In the genomic region with DNA sequence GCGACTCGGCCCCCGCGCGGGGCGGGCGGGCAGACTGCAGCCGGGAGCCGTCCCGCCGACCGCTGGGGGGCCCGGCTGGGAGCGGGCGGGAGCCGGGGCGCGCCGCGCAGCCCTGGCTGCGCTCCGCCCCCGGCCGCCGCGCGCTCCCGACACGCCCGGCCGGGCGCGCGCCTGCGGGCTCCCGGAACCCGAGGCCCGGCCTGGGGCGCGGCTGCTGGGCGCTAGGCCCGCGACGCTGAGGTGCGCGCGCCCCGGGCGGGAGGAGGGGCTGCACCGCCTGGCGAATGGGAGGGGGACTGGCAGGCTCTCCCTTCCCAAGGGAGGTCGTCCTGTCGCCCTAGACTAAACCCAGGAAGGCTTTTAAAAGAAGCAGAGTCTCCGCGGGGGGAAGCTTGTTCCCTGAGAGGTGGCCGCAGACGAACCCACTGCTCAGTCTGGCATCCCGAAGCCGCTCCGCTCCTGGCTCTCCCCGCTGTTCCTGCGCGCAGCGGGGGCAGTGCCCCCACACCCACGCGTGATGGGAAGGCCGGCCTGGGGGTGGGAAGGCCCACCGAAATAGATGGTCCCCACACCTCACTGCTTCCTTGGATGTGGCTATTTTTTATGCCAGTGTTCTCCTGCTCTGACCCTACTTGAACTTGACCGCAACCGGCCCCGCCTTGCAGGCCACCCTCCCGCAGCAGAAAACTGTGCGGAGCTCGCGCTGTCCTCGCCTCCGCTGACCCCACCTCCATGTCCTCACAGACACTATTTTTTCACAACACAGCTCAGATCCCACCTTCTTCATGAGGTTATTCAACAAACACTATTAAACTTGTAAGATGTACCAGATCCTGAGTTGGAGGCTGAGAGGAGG, we compare ENCODE assay signal across 8 cellular contexts. TPM values are rescaled to one million over a fixed set of nuclear protein-coding genes. Genes with fewer than 3 reads are reported as not detected.
DNase-seq lines count a peak whose midpoint lies in the region; ATAC-seq and TF ChIP-seq lines count a peak whose summit lies in the region.

A gene with protein sequence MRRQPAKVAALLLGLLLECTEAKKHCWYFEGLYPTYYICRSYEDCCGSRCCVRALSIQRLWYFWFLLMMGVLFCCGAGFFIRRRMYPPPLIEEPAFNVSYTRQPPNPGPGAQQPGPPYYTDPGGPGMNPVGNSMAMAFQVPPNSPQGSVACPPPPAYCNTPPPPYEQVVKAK (minus strand): TSS at position 125 of the 856 bp plus-strand sequence. CDS start 178 bp downstream, outside the sequence.

- peak within 1 kb of the TSS; percentile 95 for H3K18ac ChIP-seq in neuronal stem cell (ENCODE audit: low read length)

- H3K4ac ChIP-seq in neuronal stem cell (ENCODE audit: low read length): no peak within 1 kb of the TSS

- no peaks in the 10 kb centered on the region for H3K27me3 Mint-ChIP-seq in activated naive CD8-positive, alpha-beta T cell

- H2BK12ac ChIP-seq in neuronal stem cell (ENCODE audit: low read length): no peak within 1 kb of the TSS

- DNase-seq in Daoy (ENCODE audit: low read depth) (peak; percentile 91), KG1 (lab: John Stamatoyannopoulos, UW) (peak; percentile 63), SJSA1 (ENCODE audit: low read depth in 1 of 2, low spot score in 2 of 2) (peak; percentile 60 to 74), globus pallidus (ENCODE audit: low spot score) (peak; percentile 68), neuronal stem cell (ENCODE audit: low spot score) (peak; percentile 68), transverse colon (peak; percentile 70)

- no peak within 1 kb of the TSS for H4K91ac ChIP-seq in neuronal stem cell (ENCODE audit: low read depth, low read length, poor library complexity)

- peaks cover 55% of the 10 kb centered on the region for H3K4me1 Mint-ChIP-seq in activated naive CD8-positive, alpha-beta T cell (ENCODE audit: low read depth)

- no peak for TF ChIP-seq POLR2A in transverse colon (IDR thresholded peaks at IDR 0.05)

- peaks cover 27% of the 10 kb centered on the region for H3K36me3 ChIP-seq in SJSA1
- H3K36me3 ChIP-seq in neuronal stem cell (replicated peaks in 1 of 2; ENCODE audit: control insufficient read depth in 2 of 2, insufficient read depth in 2 of 2, low read length in 2 of 2): peaks cover 0 to 3% of the 10 kb centered on the region in 2 donors
- no peaks in the 10 kb centered on the region for H3K36me3 ChIP-seq in transverse colon

- peak within 1 kb of the TSS; percentile 97 for H3K27ac Mint-ChIP-seq in activated naive CD8-positive, alpha-beta T cell

- H2AFZ ChIP-seq in neuronal stem cell (ENCODE audit: low read length): peak within 1 kb of the TSS; percentile 98

- WGBS in neuronal stem cell (ENCODE audit: extremely low coverage in 2 of 2, insufficient read length in 2 of 2, insufficient replicate concordance in 1 of 2), 2 donors: no CpG with 5 or more reads among the region's 77 CpGs
- WGBS in transverse colon (ENCODE audit: low coverage in 1 of 2), 2 donors: 1% methylated on average over 51 of the region's 77 CpGs; no CpG with 5 or more reads in 1 of the 2 donors

- peak within 1 kb of the TSS; percentile 29 for H3K23ac ChIP-seq in neuronal stem cell (ENCODE audit: low read depth, low read length, poor library complexity)

- peak within 1 kb of the TSS; percentile 26 for H2BK15ac ChIP-seq in neuronal stem cell (ENCODE audit: low read length)

- peak within 1 kb of the TSS; percentile 77 for H3K4me2 ChIP-seq in neuronal stem cell (ENCODE audit: insufficient read depth, low read length, poor library complexity, severe bottlenecking)

- no peaks in the 10 kb centered on the region for H3K79me1 ChIP-seq in neuronal stem cell (ENCODE audit: low read depth, low read length)

- H3K27me3 ChIP-seq in SJSA1 (replicated peaks): no peaks in the 10 kb centered on the region
- H3K27me3 ChIP-seq in neuronal stem cell (ENCODE audit: control insufficient read depth in 3 of 3, insufficient read depth in 3 of 3, low read depth in 1 of 3, low read length in 3 of 3): peaks cover 2 to 18% (median 17%) of the 10 kb centered on the region in 3 experiments
- H3K27me3 ChIP-seq in transverse colon: no peaks in the 10 kb centered on the region

- intact Hi-C loops in transverse colon (cut with DNase I; ENCODE audit: low total_unique reads): no loop called here

- ATAC-seq in GM21723 (IDR thresholded peaks at IDR 0.05; ENCODE audit: unreplicated experiment): peak; percentile 53

- 0 out of 2 replicates have a peak, but pooled peaks cover 3% of the 10 kb centered on the region for H3K9me3 ChIP-seq in SJSA1 (replicated peaks)
- H3K9me3 ChIP-seq in neuronal stem cell (replicated peaks in 1 of 2; ENCODE audit: control insufficient read depth in 2 of 2, insufficient read depth in 1 of 2, low read depth in 1 of 2, low read length in 2 of 2): peaks cover 0 to 4% of the 10 kb centered on the region in 2 donors
- H3K9me3 ChIP-seq in transverse colon: no peaks in the 10 kb centered on the region

- peaks cover 46% of the 10 kb centered on the region for H3K4me1 ChIP-seq in SJSA1 (replicated peaks)
- H3K4me1 ChIP-seq in neuronal stem cell (ENCODE audit: control insufficient read depth in 2 of 2, insufficient read depth in 1 of 2, low read depth in 1 of 2, low read length in 2 of 2): peaks cover 6 to 21% of the 10 kb centered on the region in 2 donors
- peaks cover 20 to 51% (median 39%) of the 10 kb centered on the region in 4 donors for H3K4me1 ChIP-seq in transverse colon

- H3K36me3 Mint-ChIP-seq in activated naive CD8-positive, alpha-beta T cell: no peaks in the 10 kb centered on the region

- no peak for TF ChIP-seq CTCF in transverse colon (IDR thresholded peaks at IDR 0.05)

- no peaks in the 10 kb centered on the region for H3K9me3 Mint-ChIP-seq in activated naive CD8-positive, alpha-beta T cell (ENCODE audit: low read depth)

- peak within 1 kb of the TSS; percentile 95 for H3K4me3 Mint-ChIP-seq in activated naive CD8-positive, alpha-beta T cell

- H3K14ac ChIP-seq in neuronal stem cell (ENCODE audit: low read length): peak within 1 kb of the TSS; percentile 96

- no peak within 1 kb of the TSS for H2BK5ac ChIP-seq in neuronal stem cell (ENCODE audit: low read length)

- in situ Hi-C loops in transverse colon (cut with MboI; ENCODE audit: low pct_ligation_motif_present in 1 of 4, low pct_unique_long_range_greater_than_20kb in 1 of 4, low sequenced_read_pairs in 3 of 4): no loop called here

- peak within 1 kb of the TSS; percentile 86 for H3K27ac ChIP-seq in SJSA1
- H3K27ac ChIP-seq in neuronal stem cell (replicated peaks; ENCODE audit: low read length): peak within 1 kb of the TSS; percentile 63
- H3K27ac ChIP-seq in transverse colon: peak within 1 kb of the TSS; percentile 94 to 96 (median 96)

- H4K8ac ChIP-seq in neuronal stem cell (ENCODE audit: low read depth, low read length): no peak within 1 kb of the TSS

- H2AK5ac ChIP-seq in neuronal stem cell (ENCODE audit: low read depth, low read length): peak within 1 kb of the TSS; percentile 38

- peak within 1 kb of the TSS; percentile 85 for H3K9ac ChIP-seq in neuronal stem cell (ENCODE audit: low read depth, low read length, poor library complexity)

- no peak for TF ChIP-seq EP300 in transverse colon (IDR thresholded peaks at IDR 0.05; ENCODE audit: low read depth)

- H3K4me3 ChIP-seq in SJSA1 (peak within 1 kb of the TSS; percentile 96), neuronal stem cell (ENCODE audit: low read length in 2 of 2) (peak within 1 kb of the TSS; percentile 82 to 97), transverse colon (peak within 1 kb of the TSS; percentile 52 to 89 (median 76))

- no peak within 1 kb of the TSS for H2BK120ac ChIP-seq in neuronal stem cell (ENCODE audit: low read depth, low read length)

RNA-seq across cellular contexts. Expression of the gene that starts here (rescaled TPM):
- total RNA-seq in Daoy (2014; rRNA removed; shearing (Covaris generic)): 144 and 170 TPM in 2 replicates
- 88.2 and 107 TPM in 2 replicates for total RNA-seq in SJSA1 (2014; rRNA removed; shearing (Covaris generic))
- polyA plus RNA-seq in neuronal stem cell (2013, experiment 1 of 2): 38.1 TPM
- polyA plus RNA-seq in neuronal stem cell (2013, experiment 2 of 2): 37.8 TPM
- 10 to 100 TPM; 22.1 to 79.2 (median 73.9) TPM for total RNA-seq in transverse colon

Comparison
In these comparisons a context has a peak if more than half of its experiments do, and no peak if none do; other contexts are left out.
1. Peak in every context shown above with its lines: DNase-seq, ATAC-seq, H3K4me3 ChIP-seq and H3K27ac ChIP-seq.